1 cellular context compared by ENCODE assay signal in the genomic region with DNA sequence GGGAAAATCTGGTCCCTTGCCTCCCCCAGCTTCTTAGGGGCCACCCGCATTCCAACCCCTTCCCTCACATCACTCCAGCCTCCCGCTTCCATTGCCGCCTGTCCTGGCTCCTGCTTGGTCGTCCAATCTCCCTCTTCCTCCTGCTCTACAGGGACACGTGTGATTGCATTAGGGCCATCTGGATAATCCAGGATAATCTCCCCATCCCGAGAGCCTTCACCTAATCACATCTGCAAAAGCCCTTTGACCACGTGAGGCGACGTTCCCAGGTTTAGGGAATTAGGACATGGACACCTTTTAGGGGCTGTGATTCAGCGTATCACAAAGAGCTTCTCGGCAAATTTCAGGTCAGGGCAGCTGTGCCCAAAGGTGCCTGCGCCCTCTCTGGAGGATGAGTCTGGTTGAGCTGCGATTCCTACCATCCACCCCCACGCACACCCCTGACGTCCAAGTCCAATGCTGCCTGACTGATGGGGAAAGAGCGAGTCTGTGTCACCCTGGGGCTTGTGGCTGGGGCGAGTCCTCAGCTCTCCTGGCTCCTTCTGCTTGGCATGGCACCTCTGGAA.
TF ChIP-seq lines count a peak whose summit lies in the region.

No MANE protein-coding gene starts in this region.

TF ChIP-seq in H1, 55 proteins besides CTCF, POLR2A, EP300 and RAD21 (continued from another document):
- TF ChIP-seq, protein P1, sequence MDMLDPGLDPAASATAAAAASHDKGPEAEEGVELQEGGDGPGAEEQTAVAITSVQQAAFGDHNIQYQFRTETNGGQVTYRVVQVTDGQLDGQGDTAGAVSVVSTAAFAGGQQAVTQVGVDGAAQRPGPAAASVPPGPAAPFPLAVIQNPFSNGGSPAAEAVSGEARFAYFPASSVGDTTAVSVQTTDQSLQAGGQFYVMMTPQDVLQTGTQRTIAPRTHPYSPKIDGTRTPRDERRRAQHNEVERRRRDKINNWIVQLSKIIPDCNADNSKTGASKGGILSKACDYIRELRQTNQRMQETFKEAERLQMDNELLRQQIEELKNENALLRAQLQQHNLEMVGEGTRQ (IDR thresholded peaks at IDR 0.05; ENCODE audit: low read length), result no peak
